In the genomic region with DNA sequence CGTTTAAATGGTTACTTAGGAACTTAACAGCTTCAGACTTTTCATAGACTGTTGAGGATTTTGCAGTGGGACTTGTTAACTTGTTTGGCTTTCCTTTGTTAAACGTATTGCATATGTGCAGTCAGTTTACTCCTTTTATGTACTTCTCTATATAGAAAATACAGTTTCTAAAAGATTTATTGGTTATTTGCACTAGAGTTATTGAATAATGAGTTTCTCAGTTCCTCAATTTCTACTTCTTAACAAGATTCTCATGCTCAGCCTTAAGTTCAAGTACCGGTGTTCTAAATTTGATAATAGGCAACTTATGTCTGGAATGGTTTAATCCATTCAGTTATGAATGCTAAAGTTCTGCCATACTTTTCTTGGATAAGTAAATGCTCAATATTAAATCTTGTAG, we compare ENCODE assay signal across 8 cellular contexts. TPM values are rescaled to one million over a fixed set of nuclear protein-coding genes. Genes with fewer than 3 reads are reported as not detected.
A peak's percentile ranks its signal among the peaks of the same experiment; 100 is the strongest.
DNase-seq lines count a peak whose midpoint lies in the region; ATAC-seq, FAIRE-seq and TF ChIP-seq lines count a peak whose summit lies in the region.

No MANE protein-coding gene starts in this region.

- no peaks in the 10 kb centered on the region for H3K9me3 Mint-ChIP-seq in endothelial cell (ENCODE audit: unreplicated experiment)

- DNase-seq in endothelial cell (ENCODE audit: low spot score): no peak
- DNase-seq in pancreas: no peak
- no peak for DNase-seq in NCI-H187 treated with DMSO at 0.1 percent for 48 hours (lab: John Stamatoyannopoulos, UW)
- no peak for DNase-seq in HUDEP-2 (lab: John Stamatoyannopoulos, UW; ENCODE audit: unreplicated experiment in 76 of 76)
- no peak for DNase-seq in DMS 273 (lab: John Stamatoyannopoulos, UW; ENCODE audit: unreplicated experiment)

- H3K4me2 ChIP-seq in DOHH2 (ENCODE audit: low read length): peak overlapping the region; percentile 79
- peak overlapping the region; percentile 88 for H3K4me2 ChIP-seq in OCI-LY1 (ENCODE audit: low read length)

- intact Hi-C loops in pancreas (cut with DNase I): loop anchor here in 1 of 3 donors (10.0 kb wide), 1 partner anchor 49 kb away; the partner anchor contains the start of gene ARID4A

- peaks cover 4% of the 10 kb centered on the region for H3K27me3 Mint-ChIP-seq in endothelial cell (ENCODE audit: unreplicated experiment)

- H3K27ac ChIP-seq in DOHH2 (ENCODE audit: low read depth, low read length) (peak overlapping the region; percentile 87), OCI-LY1 (ENCODE audit: low read depth, low read length, poor library complexity, severe bottlenecking) (peak overlapping the region; percentile 79), pancreas (peak overlapping the region; percentile 82 to 96 (median 87))

- peak overlapping the region; percentile 94 for H3K4me3 Mint-ChIP-seq in endothelial cell (ENCODE audit: unreplicated experiment)

- TF ChIP-seq CTCF in DOHH2 (IDR thresholded peaks at IDR 0.05; ENCODE audit: low read depth, low read length, poor library complexity, severe bottlenecking): no peak
- TF ChIP-seq CTCF in OCI-LY1 (IDR thresholded peaks at IDR 0.05; ENCODE audit: low read length): no peak
- TF ChIP-seq CTCF in endothelial cell (IDR thresholded peaks at IDR 0.05; ENCODE audit: unreplicated experiment): no peak
- TF ChIP-seq CTCF in pancreas (IDR thresholded peaks at IDR 0.05): no peak

- peaks cover 20% of the 10 kb centered on the region for H4K20me1 ChIP-seq in DOHH2 (ENCODE audit: control insufficient read depth, insufficient read depth, low read depth, low read length)
- H4K20me1 ChIP-seq in OCI-LY1 (ENCODE audit: insufficient read depth, low read length): peaks cover 3% of the 10 kb centered on the region; the same call in 1 of the 2 replicates

- H3K79me2 ChIP-seq in DOHH2 (ENCODE audit: control insufficient read depth, low read length) (peaks cover 75% of the 10 kb centered on the region), OCI-LY1 (ENCODE audit: insufficient read depth, low read length) (peaks cover 55% of the 10 kb centered on the region)

- peaks cover 10% of the 10 kb centered on the region for H3K36me3 Mint-ChIP-seq in endothelial cell (ENCODE audit: low read depth, unreplicated experiment)

- H3K9ac ChIP-seq in OCI-LY1 (ENCODE audit: low read length): peak overlapping the region; percentile 96

- H3K27ac Mint-ChIP-seq in endothelial cell (ENCODE audit: unreplicated experiment): peak overlapping the region; percentile 94

- H3K4me1 Mint-ChIP-seq in endothelial cell (ENCODE audit: unreplicated experiment): peaks cover 16% of the 10 kb centered on the region

- H3K9me2 ChIP-seq in DOHH2 (replicated peaks; ENCODE audit: control insufficient read depth, low read length) (no peaks in the 10 kb centered on the region), OCI-LY1 (ENCODE audit: low read depth, low read length) (no peaks in the 10 kb centered on the region)

- H3K4me3 ChIP-seq in DOHH2 (ENCODE audit: low read length) (peak overlapping the region; percentile 97), OCI-LY1 (ENCODE audit: low read depth, low read length, poor library complexity, severe bottlenecking) (peak overlapping the region; percentile 94), pancreas (peak overlapping the region; percentile 61 to 90 (median 82))

- H3K4me1 ChIP-seq in DOHH2 (ENCODE audit: control insufficient read depth, low read length) (peaks cover 35% of the 10 kb centered on the region), OCI-LY1 (ENCODE audit: insufficient read depth, low read length, severe bottlenecking) (peaks cover 46% of the 10 kb centered on the region), pancreas (peaks cover 14 to 33% (median 33%) of the 10 kb centered on the region in 3 donors)

- ATAC-seq in pancreas (no peak), GM18867 (IDR thresholded peaks at IDR 0.05; ENCODE audit: unreplicated experiment) (no peak)

- peaks cover 18% of the 10 kb centered on the region for H3F3A ChIP-seq in DOHH2 (ENCODE audit: control insufficient read depth, insufficient read depth)
- H3F3A ChIP-seq in OCI-LY1 (ENCODE audit: insufficient read depth, low read length): peaks cover 11% of the 10 kb centered on the region

- H3K36me3 ChIP-seq in DOHH2 (ENCODE audit: control insufficient read depth, low read length) (peaks cover 48% of the 10 kb centered on the region), OCI-LY1 (ENCODE audit: insufficient read depth, low read length) (peaks cover 35% of the 10 kb centered on the region), pancreas (peaks cover 0 to 5% (median 4%) of the 10 kb centered on the region in 3 donors)

- H3K9me3 ChIP-seq in DOHH2 (ENCODE audit: control insufficient read depth, insufficient read depth, low read length): no peaks in the 10 kb centered on the region
- no peaks in the 10 kb centered on the region for H3K9me3 ChIP-seq in OCI-LY1 (ENCODE audit: low read length)
- no peaks in the 10 kb centered on the region for H3K9me3 ChIP-seq in pancreas

- no peak overlapping the region for H2AFZ ChIP-seq in OCI-LY1 (ENCODE audit: low read length)

- FAIRE-seq in pancreas (lab: Jason Lieb, UNC): no peak

- 0 to 1% methylated on average over 3 of the region's 3 CpGs for WGBS in pancreas, 2 donors

- H3K27me3 ChIP-seq in DOHH2 (ENCODE audit: control insufficient read depth, low read length) (no peaks in the 10 kb centered on the region), OCI-LY1 (ENCODE audit: insufficient read depth, low read length) (no peaks in the 10 kb centered on the region), pancreas (no peaks in the 10 kb centered on the region)

RNA-seq across cellular contexts. Expression of gene PSMA3, which starts 0.9 kb away (rescaled TPM):
- 180 TPM for total RNA-seq in endothelial cell (ENCODE audit: unreplicated experiment)
- 10 to 100 TPM; 40.0 to 67.8 (median 58.4) TPM for total RNA-seq in pancreas
- 10 to 100 TPM; 66.3 to 74.7 TPM for polyA plus RNA-seq in pancreas

RNA-seq across cellular contexts. Expression of gene ACTR10, which starts 45.6 kb away (rescaled TPM):
- total RNA-seq in endothelial cell (ENCODE audit: unreplicated experiment): 50.2 TPM
- total RNA-seq in pancreas: 10 to 100 TPM; 19.7 to 31.0 (median 22.6) TPM
- 10 to 100 TPM; 21.8 to 58.9 TPM for polyA plus RNA-seq in pancreas

RNA-seq across cellular contexts. Expression of gene ARID4A, which starts 52.8 kb away (rescaled TPM):
- total RNA-seq in endothelial cell (ENCODE audit: unreplicated experiment): 45.4 TPM
- total RNA-seq in pancreas: 10 to 100 TPM in 4 of 6 donors, 1 to 10 TPM in 2; 8.7 to 20.2 (median 13.5) TPM
- polyA plus RNA-seq in pancreas: 1 to 10 TPM; 5.5 to 6.0 TPM
